ENCODE assay signal across 8 cellular contexts in the genomic region with DNA sequence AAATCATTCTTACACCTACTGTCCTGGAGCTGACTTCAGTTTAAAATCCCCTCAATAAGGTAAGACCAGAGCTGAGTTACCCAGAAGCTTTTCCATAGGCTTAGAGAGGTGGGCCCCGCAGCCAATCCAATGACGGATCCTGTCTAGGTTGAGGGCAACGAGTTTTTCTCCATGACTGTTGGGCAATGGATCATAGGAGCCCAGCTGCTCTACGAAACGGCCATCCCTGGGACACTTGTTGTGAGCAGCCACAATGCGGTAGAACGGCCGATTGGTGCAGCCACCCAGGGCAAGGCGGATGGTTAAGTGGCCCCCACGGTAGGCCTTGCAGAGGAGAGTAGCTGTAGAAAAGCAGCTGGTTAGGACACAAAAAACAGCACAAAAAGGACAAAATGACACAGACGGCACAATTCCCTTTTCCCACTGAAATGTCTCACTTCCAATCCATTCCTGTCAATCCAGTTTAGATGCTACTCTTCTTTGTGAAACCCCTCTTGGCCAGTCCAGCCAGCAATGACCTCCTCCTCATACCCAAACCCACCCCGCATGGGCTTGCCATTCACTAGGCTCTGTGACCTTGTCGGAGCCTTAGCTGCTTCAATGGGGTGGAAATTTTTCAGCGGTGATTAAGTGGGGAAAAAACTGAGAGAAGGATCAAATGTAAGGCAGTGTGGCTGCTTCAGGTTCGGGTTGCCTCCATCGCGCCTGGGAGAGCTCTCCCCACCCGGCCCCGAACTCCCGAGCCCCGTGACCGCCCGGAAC. TPM values are rescaled to one million over a fixed set of nuclear protein-coding genes. Genes with fewer than 3 reads are reported as not detected.
DNase-seq lines count a peak whose midpoint lies in the region; ATAC-seq lines count a peak whose summit lies in the region.

No MANE protein-coding gene starts in this region.

- no peaks in the 10 kb centered on the region for H3K27me3 Mint-ChIP-seq in CD4-positive, alpha-beta memory T cell

- no peaks in the 10 kb centered on the region for H3K36me3 ChIP-seq in CD4-positive, alpha-beta memory T cell (ENCODE audit: insufficient read depth, low read length)
- peaks cover 12% of the 10 kb centered on the region for H3K36me3 ChIP-seq in ectodermal cell (ENCODE audit: control insufficient read depth, insufficient read depth, low read length)
- peaks cover 19% of the 10 kb centered on the region for H3K36me3 ChIP-seq in muscle layer of colon (ENCODE audit: insufficient read depth, low read length)

- peak overlapping the region; percentile 49 to 99 for H3K4me3 ChIP-seq in CD4-positive, alpha-beta memory T cell (ENCODE audit: low read length in 2 of 2)
- H3K4me3 ChIP-seq in ectodermal cell (ENCODE audit: insufficient read depth, low read depth, low read length) = peak overlapping the region; percentile 57
- peak overlapping the region; percentile 92 to 100 for H3K4me3 ChIP-seq in muscle layer of colon (ENCODE audit: low read depth in 1 of 2, low read length in 2 of 2)

- H3K27ac ChIP-seq in CD4-positive, alpha-beta memory T cell (ENCODE audit: low read depth, low read length) = peak overlapping the region; percentile 82
- H3K27ac ChIP-seq in ectodermal cell (ENCODE audit: insufficient read depth, low read depth, low read length, poor library complexity, severe bottlenecking) (peak overlapping the region; percentile 44), muscle layer of colon (ENCODE audit: low read depth, low read length) (peak overlapping the region; percentile 92)

- H3K36me3 Mint-ChIP-seq in CD4-positive, alpha-beta memory T cell = peaks cover 9 to 39% of the 10 kb centered on the region in 2 donors

- H3K4me3 Mint-ChIP-seq in CD4-positive, alpha-beta memory T cell = peak overlapping the region; percentile 95 to 100 (median 98)

- H3K27me3 ChIP-seq in CD4-positive, alpha-beta memory T cell (ENCODE audit: insufficient read depth, low read length) = no peaks in the 10 kb centered on the region
- no peaks in the 10 kb centered on the region for H3K27me3 ChIP-seq in ectodermal cell (ENCODE audit: control insufficient read depth, insufficient read depth, low read length, poor library complexity, severe bottlenecking)
- H3K27me3 ChIP-seq in muscle layer of colon (ENCODE audit: control insufficient read depth in 1 of 2, insufficient read depth in 2 of 2, low read length in 2 of 2) = no peaks in the 10 kb centered on the region

- peak; percentile 39 for ATAC-seq in GM21737 (IDR thresholded peaks at IDR 0.05; ENCODE audit: unreplicated experiment)

- in situ Hi-C loops in G401 (cut with HindIII; ENCODE audit: low sequenced_read_pairs) = no loop called here

- peaks cover 26 to 54% (median 41%) of the 10 kb centered on the region in 4 donors for H3K4me1 Mint-ChIP-seq in CD4-positive, alpha-beta memory T cell

- CTCF ChIA-PET in CD4-positive, alpha-beta memory T cell (lab: Charles Lee; ENCODE audit: partially characterized antibody) = interaction anchor here (1.0 to 1.2 kb wide), 3 partner anchors 12 to 156 kb away, joined by 3 to 4 read pairs (median 3); no protein-coding TSS in a partner anchor

- H3K27ac Mint-ChIP-seq in CD4-positive, alpha-beta memory T cell = peak overlapping the region; percentile 94 to 99 (median 97)

- peak overlapping the region; percentile 100 for H3K9ac ChIP-seq in muscle layer of colon (ENCODE audit: low read length)

- peaks cover 37% of the 10 kb centered on the region for H3K4me1 ChIP-seq in CD4-positive, alpha-beta memory T cell (ENCODE audit: insufficient read depth, low read length)
- H3K4me1 ChIP-seq in ectodermal cell (ENCODE audit: control insufficient read depth, insufficient read depth, low read length) (peaks cover 7% of the 10 kb centered on the region), muscle layer of colon (ENCODE audit: insufficient read depth, low read length) (peaks cover 33% of the 10 kb centered on the region)

- 19 to 20% methylated on average over 23 of the region's 23 CpGs for WGBS in ectodermal cell, 2 experiments

- intact Hi-C loops in CD4-positive, alpha-beta memory T cell (cut with micrococcal nuclease) = loop anchor here (2.0 to 10.0 kb wide), 5 partner anchors 107 to 897 kb away; a partner anchor contains a TSS

- no peaks in the 10 kb centered on the region for H3K9me3 Mint-ChIP-seq in CD4-positive, alpha-beta memory T cell

- no peak for DNase-seq in CD4-positive, alpha-beta memory T cell
- DNase-seq in RKO (ENCODE audit: low spot score) = peak; percentile 68
- DNase-seq in OCI-M2 (lab: John Stamatoyannopoulos, UW; ENCODE audit: unreplicated experiment) = no peak
- no peak for DNase-seq in G401 (ENCODE audit: low spot score)
- no peak for DNase-seq in mucosa of gallbladder (ENCODE audit: low spot score)

- no peaks in the 10 kb centered on the region for H3K9me3 ChIP-seq in CD4-positive, alpha-beta memory T cell (ENCODE audit: control insufficient read depth in 1 of 2, low read length in 2 of 2)
- H3K9me3 ChIP-seq in ectodermal cell (ENCODE audit: control insufficient read depth, low read length) (no peaks in the 10 kb centered on the region), muscle layer of colon (ENCODE audit: low read length) (no peaks in the 10 kb centered on the region)

- POLR2A ChIA-PET in CD4-positive, alpha-beta memory T cell (lab: Charles Lee; ENCODE audit: partially characterized antibody) = interaction anchor here (0.7 to 2.6 kb wide), 7 partner anchors 10 to 899 kb away, joined by 3 to 12 read pairs (median 4); a partner anchor contains a TSS

RNA-seq across cellular contexts. Expression of a gene that starts 0.6 kb away (rescaled TPM):
- 10 to 100 TPM; 44.9 to 47.1 TPM for total RNA-seq in CD4-positive, alpha-beta memory T cell
- polyA plus RNA-seq in CD4-positive, alpha-beta memory T cell = 100 to 1,000 TPM in 1 of 2 donors, 10 to 100 TPM in 1; 96.4 to 104 TPM
- polyA plus RNA-seq in ectodermal cell (2013, experiment 1 of 4) = 102 TPM
- 101 TPM for polyA plus RNA-seq in ectodermal cell (2013, experiment 2 of 4)
- 88.2 TPM for polyA plus RNA-seq in ectodermal cell (2013, experiment 3 of 4)
- 104 TPM for polyA plus RNA-seq in ectodermal cell (2013, experiment 4 of 4)
- 73.5 and 94.1 TPM in 2 replicates for total RNA-seq in G401 (2014; rRNA removed; shearing (Covaris generic))
- total RNA-seq in mucosa of gallbladder = 84.2 TPM

RNA-seq across cellular contexts. Expression of a gene that starts 4.8 kb away (rescaled TPM):
- total RNA-seq in CD4-positive, alpha-beta memory T cell = 10 to 100 TPM; 31.6 to 31.7 TPM
- 10 to 100 TPM; 31.6 to 40.1 TPM for polyA plus RNA-seq in CD4-positive, alpha-beta memory T cell
- 51.0 TPM for polyA plus RNA-seq in ectodermal cell (2013, experiment 1 of 4)
- 53.8 TPM for polyA plus RNA-seq in ectodermal cell (2013, experiment 2 of 4)
- 38.1 TPM for polyA plus RNA-seq in ectodermal cell (2013, experiment 3 of 4)
- 38.9 TPM for polyA plus RNA-seq in ectodermal cell (2013, experiment 4 of 4)
- total RNA-seq in G401 (2014; rRNA removed; shearing (Covaris generic)) = 43.4 and 53.3 TPM in 2 replicates
- 14.1 TPM for total RNA-seq in mucosa of gallbladder
